In genomic region chr18:49096021-49096420, GRCh38 we compare ENCODE assay signal across 1 cellular context.
TF ChIP-seq lines count a peak whose summit lies in the region.

No MANE protein-coding gene starts in this region.

TF ChIP-seq in Ishikawa, 13 proteins besides CTCF, POLR2A, EP300 and RAD21 (continued from another document):
- TF ChIP-seq, protein P1, sequence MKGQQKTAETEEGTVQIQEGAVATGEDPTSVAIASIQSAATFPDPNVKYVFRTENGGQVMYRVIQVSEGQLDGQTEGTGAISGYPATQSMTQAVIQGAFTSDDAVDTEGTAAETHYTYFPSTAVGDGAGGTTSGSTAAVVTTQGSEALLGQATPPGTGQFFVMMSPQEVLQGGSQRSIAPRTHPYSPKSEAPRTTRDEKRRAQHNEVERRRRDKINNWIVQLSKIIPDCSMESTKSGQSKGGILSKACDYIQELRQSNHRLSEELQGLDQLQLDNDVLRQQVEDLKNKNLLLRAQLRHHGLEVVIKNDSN (IDR thresholded peaks at IDR 0.05): no peak
- no peak for TF ChIP-seq YY1 (IDR thresholded peaks at IDR 0.05; ENCODE audit: low read depth)
TF ChIP-seq in Ishikawa: peak in this region for 0.
